In the genomic region with DNA sequence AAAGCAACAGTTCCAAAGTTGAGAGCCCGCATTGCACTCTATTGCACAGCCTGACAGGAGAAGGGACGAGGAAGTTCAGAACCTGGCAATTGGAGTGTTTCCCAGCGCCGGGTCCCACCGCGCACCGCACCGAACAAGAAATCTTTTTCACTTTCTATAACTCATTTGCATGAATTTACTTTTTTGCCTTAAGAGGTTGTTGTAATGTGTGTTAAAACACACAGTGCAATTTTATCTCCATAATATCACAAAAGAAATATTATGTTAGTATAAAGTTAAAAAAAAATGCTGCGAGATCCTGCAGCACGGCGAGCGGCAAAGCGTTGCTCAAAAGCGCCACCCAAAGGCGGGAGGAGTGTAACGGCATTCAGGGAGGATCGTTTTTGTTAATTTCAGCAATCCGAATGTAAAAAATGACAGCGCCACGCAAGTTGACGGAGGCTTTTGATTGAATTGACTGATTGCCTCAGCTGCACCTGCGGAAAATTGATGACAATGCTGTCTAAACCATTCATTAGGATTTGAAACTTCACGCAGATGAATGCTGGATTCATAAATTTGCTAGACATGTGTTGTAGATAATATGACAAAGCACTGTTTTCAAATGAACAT, we compare ENCODE assay signal across 9 cellular contexts.
A peak's percentile ranks its signal among the peaks of the same experiment; 100 is the strongest.
DNase-seq lines count a peak whose midpoint lies in the region; ATAC-seq and TF ChIP-seq lines count a peak whose summit lies in the region.
"Had no signal": no experiment of that assay in that cellular context is flagged by ENCODE, and none has a peak within 500 bp of the region (broad histone marks: within the 10 kb centered on the region; RNA-seq: fewer than 3 reads in every experiment).

No MANE protein-coding gene starts in this region.

- no peak overlapping the region for H3K27ac ChIP-seq in coronary artery
- no peak overlapping the region for H3K27ac ChIP-seq in lung (ENCODE audit: low read depth in 1 of 2, low read length in 1 of 2)
- no peak overlapping the region for H3K27ac ChIP-seq in tibial nerve

- no peaks in the 10 kb centered on the region for H3K36me3 ChIP-seq in lung (ENCODE audit: control insufficient read depth in 2 of 2, insufficient read depth in 2 of 2, low read length in 2 of 2)
- H3K36me3 ChIP-seq in tibial nerve = no peaks in the 10 kb centered on the region

- H3K27me3 ChIP-seq in lung (ENCODE audit: control insufficient read depth, insufficient read depth) = no peaks in the 10 kb centered on the region
- H3K27me3 ChIP-seq in tibial nerve = peaks cover 0 to 7% of the 10 kb centered on the region in 2 donors

- peak; percentile 23 for DNase-seq in ELF-1 (ENCODE audit: low read depth, low spot score)
- DNase-seq in NB4 (ENCODE audit: low read depth) = peak; percentile 40
- no peak for DNase-seq in coronary artery (ENCODE audit: low spot score)
- peak; percentile 46 for DNase-seq in lung (ENCODE audit: low spot score)
- DNase-seq in tibial nerve (ENCODE audit: low spot score in 2 of 2) = no peak
- no peak for DNase-seq in NCI-H187 (lab: John Stamatoyannopoulos, UW)
- DNase-seq: naive B cell had no signal

- 1 to 3% methylated on average over 23 of the region's 23 CpGs for WGBS in lung, 2 donors
- 2% methylated on average over 23 of the region's 23 CpGs for WGBS in tibial nerve, 2 donors

- TF ChIP-seq EP300 in tibial nerve (IDR thresholded peaks at IDR 0.05) = peak in 1 of 2 donors; percentile 31

- no peaks in the 10 kb centered on the region for H3K4me1 ChIP-seq in lung (ENCODE audit: control insufficient read depth in 2 of 2, insufficient read depth in 2 of 2, low read length in 2 of 2)
- peaks cover 0 to 8% (median 0%) of the 10 kb centered on the region in 4 donors for H3K4me1 ChIP-seq in tibial nerve

- peak; percentile 59 for TF ChIP-seq CTCF in NB4 (IDR thresholded peaks at IDR 0.05; ENCODE audit: low read depth, low read length)
- TF ChIP-seq CTCF in coronary artery (IDR thresholded peaks at IDR 0.05) = peak; percentile 21
- peak; percentile 36 for TF ChIP-seq CTCF in lung (IDR thresholded peaks at IDR 0.05; ENCODE audit: control extremely low read depth, extremely low read depth)
- TF ChIP-seq CTCF in tibial nerve (IDR thresholded peaks at IDR 0.05) = peak; percentile 56 to 74 (median 63)

- no peak for TF ChIP-seq POLR2A in NB4 (IDR thresholded peaks at IDR 0.05; ENCODE audit: extremely low read depth, insufficient read length)
- TF ChIP-seq POLR2A in tibial nerve (IDR thresholded peaks at IDR 0.05) = no peak

- ATAC-seq in lung (ENCODE audit: insufficient read depth, low FRiP score) = no peak
- ATAC-seq in HG02759 (IDR thresholded peaks at IDR 0.05; ENCODE audit: unreplicated experiment) = no peak
- no peak for ATAC-seq in GM19452 (IDR thresholded peaks at IDR 0.05; ENCODE audit: unreplicated experiment)

- H3K4me3 ChIP-seq in NB4 (ENCODE audit: low read depth, low read length) = no peak overlapping the region
- peak overlapping the region; percentile 51 for H3K4me3 ChIP-seq in coronary artery
- no peak overlapping the region for H3K4me3 ChIP-seq in lung
- H3K4me3 ChIP-seq in tibial nerve = peak overlapping the region in 1 of 4 donors; percentile 34

- H3K9me3 ChIP-seq in lung (ENCODE audit: control insufficient read depth in 2 of 2, insufficient read depth in 1 of 2, low read length in 1 of 2) = no peaks in the 10 kb centered on the region
- H3K9me3 ChIP-seq in tibial nerve = no peaks in the 10 kb centered on the region

Comparison
In these comparisons a context has a peak if more than half of its experiments do, and no peak if none do; other contexts are left out.
1. DNase-seq: peak in ELF-1 (single experiment), NB4 (single experiment) and lung (single experiment); none in coronary artery (single experiment), tibial nerve (0 of 2) and NCI-H187 (0 of 2).
2. Peak in every context shown above with its lines, with median percentiles within 50 percentile points of each other: CTCF ChIP-seq.